Comparison of ENCODE assay signal across 14 cellular contexts in genomic region chr1:194024659-194025058, GRCh38.
DNase-seq lines count a peak whose midpoint lies in the region; FAIRE-seq and TF ChIP-seq lines count a peak whose summit lies in the region.
"Had no signal": no experiment of that assay in that cellular context is flagged by ENCODE, and none has a peak within 500 bp of the region (broad histone marks: within the 10 kb centered on the region; RNA-seq: fewer than 3 reads in every experiment).

No MANE protein-coding gene starts in this region.

- no peak for TF ChIP-seq EP300 in ovary (IDR thresholded peaks at IDR 0.05)

- H3K4me1 Mint-ChIP-seq in immature natural killer cell, result no peaks in the 10 kb centered on the region
- H3K4me1 Mint-ChIP-seq: B cell had no signal

- BruUV-seq in PC-9 (replicated peaks; lab: Mats Ljungman, UMichigan), result no TSS peak

- H4K20me1 ChIP-seq in PC-9 (ENCODE audit: insufficient read depth), result no peaks in the 10 kb centered on the region

- no peak overlapping the region for H3K4me3 Mint-ChIP-seq in immature natural killer cell
- H3K4me3 Mint-ChIP-seq: activated naive CD8-positive, alpha-beta T cell; B cell had no signal

- H3K36me3 Mint-ChIP-seq in immature natural killer cell, result no peaks in the 10 kb centered on the region
- H3K36me3 Mint-ChIP-seq: activated naive CD8-positive, alpha-beta T cell had no signal

- H3K9me2 ChIP-seq in PC-9 (ENCODE audit: insufficient read depth), result no peaks in the 10 kb centered on the region

- CTCF ChIA-PET in PC-9 (lab: Charles Lee), result no interaction called here

- WGBS in ovary, 3 donors, result 26 to 44% (median 37%) methylated on average over 2 of the region's 2 CpGs

- no peak for TF ChIP-seq POLR2A in ovary (IDR thresholded peaks at IDR 0.05)

- peak; percentile 65 for FAIRE-seq in endometrium (lab: Jason Lieb, UNC)

- peaks cover 7% of the 10 kb centered on the region for H3K4me1 ChIP-seq in cardiac muscle cell (ENCODE audit: low read depth)
- H3K4me1 ChIP-seq in PC-9 (replicated peaks; ENCODE audit: insufficient read depth), result no peaks in the 10 kb centered on the region
- no peaks in the 10 kb centered on the region for H3K4me1 ChIP-seq in ovary (ENCODE audit: insufficient read depth)
- H3K4me1 ChIP-seq: SJSA1, upper lobe of left lung had no signal

- no peaks in the 10 kb centered on the region for H3K36me3 ChIP-seq in cardiac muscle cell
- no peaks in the 10 kb centered on the region for H3K36me3 ChIP-seq in PC-9 (ENCODE audit: low read depth)
- no peaks in the 10 kb centered on the region for H3K36me3 ChIP-seq in ovary
- H3K36me3 ChIP-seq: SJSA1, upper lobe of left lung had no signal

- H3K9me3 Mint-ChIP-seq in immature natural killer cell, result peaks cover 4 to 17% (median 8%) of the 10 kb centered on the region in 6 donors

- TF ChIP-seq CTCF in cardiac muscle cell (IDR thresholded peaks at IDR 0.05; ENCODE audit: low read depth, low read length) (no peak), PC-9 (conservative IDR thresholded peaks at IDR 0.05) (no peak), ovary (IDR thresholded peaks at IDR 0.05) (no peak)

- POLR2A ChIA-PET in PC-9 (lab: Charles Lee; ENCODE audit: unreplicated experiment), result no interaction called here

- intact Hi-C loops in cardiac septum (cut with DNase I) (no loop called here), PC-9 (cut with micrococcal nuclease; ENCODE audit: unreplicated experiment) (no loop called here), ovary (cut with DNase I) (no loop called here)

- H3F3A ChIP-seq in PC-9 (ENCODE audit: insufficient read depth, low read depth), result no peaks in the 10 kb centered on the region; the same call in 1 of the 2 replicates

- H3K4me2 ChIP-seq in PC-9, result no peak overlapping the region

- H3K27ac Mint-ChIP-seq in immature natural killer cell, result no peak overlapping the region
- H3K27ac Mint-ChIP-seq: activated naive CD8-positive, alpha-beta T cell; B cell had no signal

- no peaks in the 10 kb centered on the region for H3K79me2 ChIP-seq in PC-9 (ENCODE audit: low read depth)

- H2AFZ ChIP-seq in PC-9, result 0 out of 2 replicates have a peak overlapping the region, but pooled peaks have one; percentile 39

- H3K27me3 ChIP-seq in cardiac muscle cell (no peaks in the 10 kb centered on the region), PC-9 (ENCODE audit: insufficient read depth, low read depth) (no peaks in the 10 kb centered on the region), ovary (no peaks in the 10 kb centered on the region)
- H3K27me3 ChIP-seq: SJSA1, upper lobe of left lung had no signal

- H3K4me3 ChIP-seq in cardiac muscle cell (no peak overlapping the region), PC-9 (no peak overlapping the region), skeletal muscle cell (ENCODE audit: low read depth, low read length) (no peak overlapping the region), ovary (no peak overlapping the region)
- H3K4me3 ChIP-seq: SJSA1, upper lobe of left lung had no signal

- DNase-seq in cardiac muscle cell (ENCODE audit: low read depth in 1 of 2, low spot score in 1 of 2) (peak; percentile 3 to 97), cardiac septum (ENCODE audit: low spot score) (no peak), PC-9 (no peak), skeletal muscle cell (ENCODE audit: low read depth) (peak; percentile 41), NCI-H82 (lab: John Stamatoyannopoulos, UW) (no peak), ovary (no peak), immature natural killer cell (no peak)
- DNase-seq: activated CD4-positive, alpha-beta T cell treated with anti-CD3 and anti-CD28 coated beads, Interleukin-2, amount 50 U/mL, for 48 hours; NCI-H1930; upper lobe of left lung had no signal

- H3K27ac ChIP-seq in cardiac muscle cell (no peak overlapping the region), PC-9 (no peak overlapping the region), ovary (no peak overlapping the region)
- H3K27ac ChIP-seq: SJSA1, upper lobe of left lung had no signal

- H3K27me3 Mint-ChIP-seq in immature natural killer cell (ENCODE audit: low read depth in 3 of 3), result peaks cover 0 to 4% (median 0%) of the 10 kb centered on the region in 3 donors
- H3K27me3 Mint-ChIP-seq: activated naive CD8-positive, alpha-beta T cell; B cell had no signal

- peaks cover 4% of the 10 kb centered on the region for H3K9me3 ChIP-seq in cardiac muscle cell (ENCODE audit: low read depth)
- H3K9me3 ChIP-seq in PC-9 (ENCODE audit: insufficient read depth, low read depth), result no peaks in the 10 kb centered on the region
- H3K9me3 ChIP-seq in ovary, result no peaks in the 10 kb centered on the region
- H3K9me3 ChIP-seq: SJSA1, upper lobe of left lung had no signal

Comparison
In these comparisons a context has a peak if more than half of its experiments do, and no peak if none do; other contexts are left out.
1. DNase-seq: peak in cardiac muscle cell (2 of 2) and skeletal muscle cell (single experiment); none in cardiac septum (single experiment), PC-9 (0 of 2), NCI-H82 (single experiment), ovary (0 of 5) and immature natural killer cell (0 of 3).